In genomic region chr20:48791014-48791413, GRCh38 we compare ENCODE assay signal across 10 cellular contexts. TPM values are rescaled to one million over a fixed set of nuclear protein-coding genes. Genes with fewer than 3 reads are reported as not detected.
DNase-seq lines count a peak whose midpoint lies in the region; ATAC-seq, FAIRE-seq and TF ChIP-seq lines count a peak whose summit lies in the region.
"Had no signal": no experiment of that assay in that cellular context is flagged by ENCODE, and none has a peak within 500 bp of the region (broad histone marks: within the 10 kb centered on the region; RNA-seq: fewer than 3 reads in every experiment).

No MANE protein-coding gene starts in this region.

- H3K9me3 ChIP-seq in heart left ventricle (no peaks in the 10 kb centered on the region), left ventricle myocardium inferior (replicated peaks) (no peaks in the 10 kb centered on the region), esophagus squamous epithelium (no peaks in the 10 kb centered on the region)

- no peak overlapping the region for H3K4me3 Mint-ChIP-seq in endothelial cell (ENCODE audit: unreplicated experiment)
- no peak overlapping the region for H3K4me3 Mint-ChIP-seq in activated CD4-positive, alpha-beta memory T cell treated with anti-CD3 and anti-CD28 coated beads, Interleukin-2, amount 10 ng/mL, durations not matched to agents 7 days and 5 days
- H3K4me3 Mint-ChIP-seq: activated CD4-positive, alpha-beta T cell treated with anti-CD3 and anti-CD28 coated beads, Interleukin-2, amount 10 ng/mL, durations not matched to agents 7 days and 5 days had no signal

- POLR2A ChIA-PET in activated CD4-positive, alpha-beta memory T cell treated with anti-CD3 and anti-CD28 coated beads, Interleukin-2, amount 10 ng/mL, durations not matched to agents 7 days and 5 days (lab: Charles Lee) = no interaction called here

- H3K27ac ChIP-seq in heart left ventricle (no peak overlapping the region), left ventricle myocardium inferior (replicated peaks) (no peak overlapping the region), esophagus squamous epithelium (no peak overlapping the region)

- CTCF ChIA-PET in activated CD4-positive, alpha-beta memory T cell treated with anti-CD3 and anti-CD28 coated beads, Interleukin-2, amount 10 ng/mL, durations not matched to agents 7 days and 5 days (lab: Charles Lee) = interaction anchor here (1.5 kb wide), 1 partner anchor 8 kb away, joined by 3 read pairs; no protein-coding TSS in a partner anchor

- H3K27me3 Mint-ChIP-seq in endothelial cell (ENCODE audit: unreplicated experiment) = peaks cover 5% of the 10 kb centered on the region
- H3K27me3 Mint-ChIP-seq in activated CD4-positive, alpha-beta memory T cell treated with anti-CD3 and anti-CD28 coated beads, Interleukin-2, amount 10 ng/mL, durations not matched to agents 7 days and 5 days = no peaks in the 10 kb centered on the region
- H3K27me3 Mint-ChIP-seq: activated CD4-positive, alpha-beta T cell treated with anti-CD3 and anti-CD28 coated beads, Interleukin-2, amount 10 ng/mL, durations not matched to agents 7 days and 5 days had no signal

- H3K36me3 ChIP-seq in heart left ventricle (peaks cover 0 to 5% (median 0%) of the 10 kb centered on the region in 9 donors), left ventricle myocardium inferior (no peaks in the 10 kb centered on the region), esophagus squamous epithelium (no peaks in the 10 kb centered on the region)

- TF ChIP-seq CTCF in heart left ventricle (IDR thresholded peaks at IDR 0.05) (no peak), left ventricle myocardium inferior (IDR thresholded peaks at IDR 0.05; ENCODE audit: borderline replicate concordance) (no peak), endothelial cell (IDR thresholded peaks at IDR 0.05; ENCODE audit: unreplicated experiment) (no peak), esophagus squamous epithelium (IDR thresholded peaks at IDR 0.05) (no peak)

- peak overlapping the region; percentile 52 for H3K27ac Mint-ChIP-seq in endothelial cell (ENCODE audit: unreplicated experiment)
- no peak overlapping the region for H3K27ac Mint-ChIP-seq in activated CD4-positive, alpha-beta memory T cell treated with anti-CD3 and anti-CD28 coated beads, Interleukin-2, amount 10 ng/mL, durations not matched to agents 7 days and 5 days
- H3K27ac Mint-ChIP-seq: activated CD4-positive, alpha-beta T cell treated with anti-CD3 and anti-CD28 coated beads, Interleukin-2, amount 10 ng/mL, durations not matched to agents 7 days and 5 days had no signal

- no peaks in the 10 kb centered on the region for H3K27me3 ChIP-seq in heart left ventricle
- H3K27me3 ChIP-seq in left ventricle myocardium inferior (ENCODE audit: low read depth) = no peaks in the 10 kb centered on the region
- peaks cover 0 to 43% (median 0%) of the 10 kb centered on the region in 4 donors for H3K27me3 ChIP-seq in esophagus squamous epithelium

- FAIRE-seq in urothelium cell line (lab: Jason Lieb, UNC) = peak; percentile 73
- FAIRE-seq: endometrium had no signal

- H3K4me3 ChIP-seq in heart left ventricle (no peak overlapping the region), left ventricle myocardium inferior (no peak overlapping the region), esophagus squamous epithelium (no peak overlapping the region)

- H3K4me1 ChIP-seq in heart left ventricle (peaks cover 0 to 82% (median 17%) of the 10 kb centered on the region in 12 donors), left ventricle myocardium inferior (peaks cover 46% of the 10 kb centered on the region), esophagus squamous epithelium (peaks cover 4 to 51% (median 12%) of the 10 kb centered on the region in 3 donors)

- intact Hi-C loops in heart left ventricle (cut with DNase I) (no loop called here), left ventricle myocardium inferior (cut with micrococcal nuclease) (no loop called here), esophagus squamous epithelium (cut with DNase I) (no loop called here)

- peaks cover 91% of the 10 kb centered on the region for H3K4me1 Mint-ChIP-seq in endothelial cell (ENCODE audit: unreplicated experiment)
- H3K4me1 Mint-ChIP-seq in activated CD4-positive, alpha-beta memory T cell treated with anti-CD3 and anti-CD28 coated beads, Interleukin-2, amount 10 ng/mL, durations not matched to agents 7 days and 5 days = peaks cover 65% of the 10 kb centered on the region

- WGBS in heart left ventricle, 4 donors = 40 to 56% (median 49%) methylated on average over 11 of the region's 11 CpGs
- 18 to 36% methylated on average over 8 to 11 of the region's 11 CpGs for WGBS in esophagus squamous epithelium, 2 donors

- no peaks in the 10 kb centered on the region for H3K9me3 Mint-ChIP-seq in endothelial cell (ENCODE audit: unreplicated experiment)
- no peaks in the 10 kb centered on the region for H3K9me3 Mint-ChIP-seq in activated CD4-positive, alpha-beta memory T cell treated with anti-CD3 and anti-CD28 coated beads, Interleukin-2, amount 10 ng/mL, durations not matched to agents 7 days and 5 days
- H3K9me3 Mint-ChIP-seq: activated CD4-positive, alpha-beta T cell treated with anti-CD3 and anti-CD28 coated beads, Interleukin-2, amount 10 ng/mL, durations not matched to agents 7 days and 5 days had no signal

- TF ChIP-seq POLR2A in heart left ventricle (IDR thresholded peaks at IDR 0.05) = no peak
- no peak for TF ChIP-seq POLR2A in esophagus squamous epithelium (IDR thresholded peaks at IDR 0.05)

- no peak for DNase-seq in heart left ventricle
- DNase-seq in left ventricle myocardium inferior = no peak
- DNase-seq in NCI-H524 treated with DMSO at 0.1 percent for 48 hours (lab: John Stamatoyannopoulos, UW) = peak; percentile 75
- DNase-seq in endothelial cell (ENCODE audit: low spot score) = no peak
- DNase-seq in urothelium cell line (ENCODE audit: low spot score) = no peak
- no peak for DNase-seq in T-helper 9 cell
- no peak for DNase-seq in esophagus squamous epithelium (lab: John Stamatoyannopoulos, UW)
- no peak for DNase-seq in activated CD4-positive, alpha-beta memory T cell treated with anti-CD3 and anti-CD28 coated beads, Interleukin-2, amount 10 ng/mL, durations not matched to agents 7 days and 5 days
- DNase-seq: activated CD4-positive, alpha-beta T cell treated with anti-CD3 and anti-CD28 coated beads, Interleukin-2, amount 10 ng/mL, durations not matched to agents 7 days and 5 days had no signal

- peaks cover 32% of the 10 kb centered on the region for H3K36me3 Mint-ChIP-seq in endothelial cell (ENCODE audit: low read depth, unreplicated experiment)
- H3K36me3 Mint-ChIP-seq in activated CD4-positive, alpha-beta memory T cell treated with anti-CD3 and anti-CD28 coated beads, Interleukin-2, amount 10 ng/mL, durations not matched to agents 7 days and 5 days (ENCODE audit: low read depth) = peaks cover 55% of the 10 kb centered on the region

- ATAC-seq in heart left ventricle = peak in 3 of 4 donors; percentile 21 to 48 (median 31)

RNA-seq across cellular contexts. Expression of gene PREX1, which starts 36.8 kb away (rescaled TPM):
- 10 to 100 TPM in 6 of 9 donors, 1 to 10 TPM in 3; 7.9 to 41.5 (median 13.8) TPM for total RNA-seq in heart left ventricle
- polyA plus RNA-seq in heart left ventricle = 10 to 100 TPM in 1 of 2 donors, 1 to 10 TPM in 1; 7.2 to 11.2 TPM
- total RNA-seq in left ventricle myocardium inferior = 11.2 TPM
- 248 TPM for total RNA-seq in endothelial cell (ENCODE audit: unreplicated experiment)
- total RNA-seq in esophagus squamous epithelium = 10 to 100 TPM in 2 of 4 donors, 1 to 10 TPM in 2; 4.9 to 25.9 (median 8.9) TPM
- 100 to 1,000 TPM; 158 to 160 TPM for total RNA-seq in activated CD4-positive, alpha-beta memory T cell treated with anti-CD3 and anti-CD28 coated beads, Interleukin-2, amount 10 ng/mL, durations not matched to agents 7 days and 5 days
